ENCODE assay signal across 14 cellular contexts in the genomic region with DNA sequence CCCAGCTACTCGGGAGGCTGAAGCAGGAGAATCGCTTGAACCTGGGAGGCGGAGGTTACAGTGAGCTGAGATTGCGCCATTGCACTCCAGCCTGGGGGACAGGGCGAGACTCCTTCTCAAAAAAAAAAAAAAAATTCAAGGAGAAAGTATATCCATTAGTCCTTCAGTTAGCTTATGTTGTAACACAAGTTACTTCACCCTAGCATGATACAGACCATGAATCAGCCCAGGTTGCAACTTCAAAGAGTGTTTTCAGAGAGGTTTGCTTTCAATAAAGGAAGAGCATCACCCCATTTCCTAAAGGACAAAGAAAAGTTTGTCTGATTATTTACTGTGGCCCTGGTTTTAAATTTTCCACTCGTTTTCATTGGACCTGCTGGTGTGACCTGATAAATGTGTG.
DNase-seq lines count a peak whose midpoint lies in the region; ATAC-seq and TF ChIP-seq lines count a peak whose summit lies in the region.
"Had no signal": no experiment of that assay in that cellular context is flagged by ENCODE, and none has a peak within 500 bp of the region (broad histone marks: within the 10 kb centered on the region; RNA-seq: fewer than 3 reads in every experiment).

No MANE protein-coding gene starts in this region.

- no peak overlapping the region for H2AFZ ChIP-seq in GM23248
- H2AFZ ChIP-seq in osteoblast (ENCODE audit: low read length): no peak overlapping the region

- H3K79me2 ChIP-seq in GM23248 (ENCODE audit: insufficient read depth) (peaks cover 13% of the 10 kb centered on the region; the same call in 1 of the 2 replicates), osteoblast (ENCODE audit: insufficient read depth, low read length) (peaks cover 4% of the 10 kb centered on the region)

- H3K27ac ChIP-seq in GM23248: no peak overlapping the region
- H3K27ac ChIP-seq in osteoblast (ENCODE audit: low read depth, low read length): no peak overlapping the region

- H3F3A ChIP-seq in GM23248 (ENCODE audit: insufficient read depth): peaks cover 22% of the 10 kb centered on the region

- H3K4me1 Mint-ChIP-seq in activated CD4-positive, alpha-beta T cell treated with anti-CD3 and anti-CD28 coated beads, Interleukin-2, amount 10 ng/mL, durations not matched to agents 7 days and 5 days: no peaks in the 10 kb centered on the region

- CTCF ChIA-PET in activated CD4-positive, alpha-beta T cell treated with anti-CD3 and anti-CD28 coated beads, Interleukin-2, amount 10 ng/mL, durations not matched to agents 7 days and 5 days (lab: Charles Lee): interaction anchor here (1.5 kb wide), 1 partner anchor 69 kb away, joined by 5 read pairs; no protein-coding TSS in a partner anchor

- H3K27me3 Mint-ChIP-seq in activated CD4-positive, alpha-beta T cell treated with anti-CD3 and anti-CD28 coated beads, Interleukin-2, amount 10 ng/mL, durations not matched to agents 7 days and 5 days: no peaks in the 10 kb centered on the region

- no peak overlapping the region for H3K9ac ChIP-seq in GM23248

- no peak for ATAC-seq in HG02610 (IDR thresholded peaks at IDR 0.05; ENCODE audit: unreplicated experiment)
- ATAC-seq: Panc1 had no signal

- H3K27ac Mint-ChIP-seq in activated CD4-positive, alpha-beta T cell treated with anti-CD3 and anti-CD28 coated beads, Interleukin-2, amount 10 ng/mL, durations not matched to agents 7 days and 5 days: no peak overlapping the region

- H3K4me2 ChIP-seq in GM23248 (ENCODE audit: unreplicated experiment) (no peak overlapping the region), osteoblast (ENCODE audit: insufficient read depth, low read length) (no peak overlapping the region)

- in situ Hi-C loops in GM23248 (cut with MboI): no loop called here

- no peak overlapping the region for H3K4me3 ChIP-seq in GM23248
- H3K4me3 ChIP-seq in osteoblast (ENCODE audit: insufficient read depth, low read length): no peak overlapping the region

- DNase-seq in GM23248: peak; percentile 21
- peak; percentile 57 for DNase-seq in MV-4-11 (lab: John Stamatoyannopoulos, UW)
- DNase-seq in amniotic epithelial cell (ENCODE audit: low read depth): peak; percentile 76
- DNase-seq in osteoblast (ENCODE audit: insufficient read length, low spot score, missing footprints): peak; percentile 75
- DNase-seq in activated CD4-positive, alpha-beta T cell treated with anti-CD3 and anti-CD28 coated beads, Interleukin-2, amount 10 ng/mL, durations not matched to agents 7 days and 5 days: no peak
- DNase-seq in inferior parietal cortex (ENCODE audit: extremely low spot score): no peak
- DNase-seq: MM.1S; NCI-H2107; NCI-H226; NCI-H526 treated with DMSO at 0.1 percent for 48 hours; NK-92 treated with Interleukin-12 subunit alpha and Interleukin-12 subunit beta, amount 100 ng/mL, for 24 hours; SHP77 treated with DMSO at 0.1 percent for 48 hours had no signal

- no peaks in the 10 kb centered on the region for H3K4me1 ChIP-seq in GM23248 (ENCODE audit: insufficient read depth)
- H3K4me1 ChIP-seq in osteoblast (ENCODE audit: insufficient read depth, low read length): no peaks in the 10 kb centered on the region

- H4K20me1 ChIP-seq in GM23248 (ENCODE audit: insufficient read depth): no peaks in the 10 kb centered on the region
- peaks cover 9% of the 10 kb centered on the region for H4K20me1 ChIP-seq in osteoblast (ENCODE audit: insufficient read depth, low read length)

- H3K36me3 Mint-ChIP-seq in activated CD4-positive, alpha-beta T cell treated with anti-CD3 and anti-CD28 coated beads, Interleukin-2, amount 10 ng/mL, durations not matched to agents 7 days and 5 days (ENCODE audit: low read depth): peaks cover 44% of the 10 kb centered on the region

- H3K9me3 ChIP-seq in GM23248 (ENCODE audit: low read depth) (no peaks in the 10 kb centered on the region), osteoblast (ENCODE audit: low read depth, low read length) (no peaks in the 10 kb centered on the region)

- TF ChIP-seq CTCF in osteoblast (IDR thresholded peaks at IDR 0.05; ENCODE audit: extremely low read depth, low read depth, low read length): no peak

- H3K27me3 ChIP-seq in GM23248 (replicated peaks; ENCODE audit: insufficient read depth) (no peaks in the 10 kb centered on the region), osteoblast (ENCODE audit: insufficient read depth, low read length) (no peaks in the 10 kb centered on the region)

- H3K36me3 ChIP-seq in GM23248 (ENCODE audit: low read depth) (peaks cover 85% of the 10 kb centered on the region), osteoblast (ENCODE audit: insufficient read depth, low read length) (peaks cover 89% of the 10 kb centered on the region)

- H3K4me3 Mint-ChIP-seq in activated CD4-positive, alpha-beta T cell treated with anti-CD3 and anti-CD28 coated beads, Interleukin-2, amount 10 ng/mL, durations not matched to agents 7 days and 5 days: no peak overlapping the region

- no peaks in the 10 kb centered on the region for H3K9me3 Mint-ChIP-seq in activated CD4-positive, alpha-beta T cell treated with anti-CD3 and anti-CD28 coated beads, Interleukin-2, amount 10 ng/mL, durations not matched to agents 7 days and 5 days

- POLR2A ChIA-PET in activated CD4-positive, alpha-beta T cell treated with anti-CD3 and anti-CD28 coated beads, Interleukin-2, amount 10 ng/mL, durations not matched to agents 7 days and 5 days (lab: Charles Lee): interaction anchor here (0.6 kb wide), 1 partner anchor 34 kb away, joined by 3 read pairs; no protein-coding TSS in a partner anchor

- 96 to 99% methylated on average over 5 to 6 of the region's 6 CpGs for WGBS in GM23248 (ENCODE audit: low coverage in 1 of 2, low lambda C conversion rate in 2 of 2, missing lambda C conversion rate in 2 of 2), 2 experiments

- no peaks in the 10 kb centered on the region for H3K9me2 ChIP-seq in GM23248 (ENCODE audit: insufficient read depth)

Comparison
In these comparisons a context has a peak if more than half of its experiments do, and no peak if none do; other contexts are left out.
1. DNase-seq: peak in GM23248 (single experiment), MV-4-11 (single experiment), amniotic epithelial cell (single experiment) and osteoblast (single experiment); none in activated CD4-positive, alpha-beta T cell treated with anti-CD3 and anti-CD28 coated beads, Interleukin-2, amount 10 ng/mL, durations not matched to agents 7 days and 5 days (single experiment) and inferior parietal cortex (single experiment).